21 cellular contexts compared by ENCODE assay signal in genomic region chr3:24428470-24428869, GRCh38.
"Had no signal": no experiment of that assay in that cellular context is flagged by ENCODE, and none has a peak within 500 bp of the region (broad histone marks: within the 10 kb centered on the region; RNA-seq: fewer than 3 reads in every experiment).

No MANE protein-coding gene starts in this region.

- H3K4me3 Mint-ChIP-seq: activated B cell treated with CpG ODN at 0.5 μM for 24 hours; activated CD4-positive, alpha-beta memory T cell treated with anti-CD3 and anti-CD28 coated beads for 36 hours; activated naive CD8-positive, alpha-beta T cell; memory B cell; neural crest cell; stimulated activated naive CD8-positive, alpha-beta T cell treated with anti-CD3 and anti-CD28 coated beads, Interleukin-15, amount 100 ng/mL, for 72 hours; T-helper 2 cell treated with Interferon-gamma antibody and Interleukin-4, amounts not matched to agents 5 μg/mL and 100 μg/mL, for 36 hours had no signal

- DNase-seq: activated B cell treated with CpG ODN at 0.5 μM for 24 hours; activated CD4-positive, alpha-beta memory T cell treated with anti-CD3 and anti-CD28 coated beads for 36 hours; activated CD4-positive, alpha-beta T cell treated with anti-CD3 and anti-CD28 coated beads for 4 hours; activated T-cell treated with anti-CD3 and anti-CD28 coated beads for 4 hours; cerebellar nuclear complex; effector CD4-positive, alpha-beta T cell; esophagus squamous epithelium; hippocampal formation; psoas muscle; right cardiac atrium; stimulated activated CD4-positive, alpha-beta T cell treated with anti-CD3 and anti-CD28 coated beads, Interleukin-15, amount 100 ng/mL, for 24 hours; stimulated activated CD4-positive, alpha-beta T cell treated with anti-CD3 and anti-CD28 coated beads, Interleukin-2, amount 100 ng/mL, for 48 hours; stimulated activated naive CD8-positive, alpha-beta T cell treated with anti-CD3 and anti-CD28 coated beads, Interleukin-15, amount 100 ng/mL, for 72 hours had no signal

- H3K4me3 ChIP-seq: esophagus squamous epithelium, psoas muscle, skin epidermis, suprapubic skin, vagina had no signal

- FAIRE-seq: bronchial epithelial cell had no signal

- H3K4me1 Mint-ChIP-seq: memory B cell; neural crest cell; stimulated activated naive CD8-positive, alpha-beta T cell treated with anti-CD3 and anti-CD28 coated beads, Interleukin-15, amount 100 ng/mL, for 72 hours had no signal

- H3K4me1 ChIP-seq: suprapubic skin, vagina had no signal

- H3K27ac Mint-ChIP-seq: activated B cell treated with CpG ODN at 0.5 μM for 24 hours; activated CD4-positive, alpha-beta memory T cell treated with anti-CD3 and anti-CD28 coated beads for 36 hours; activated naive CD8-positive, alpha-beta T cell; memory B cell; stimulated activated naive CD8-positive, alpha-beta T cell treated with anti-CD3 and anti-CD28 coated beads, Interleukin-15, amount 100 ng/mL, for 72 hours; T-helper 2 cell treated with Interferon-gamma antibody and Interleukin-4, amounts not matched to agents 5 μg/mL and 100 μg/mL, for 36 hours had no signal

- H3K27me3 Mint-ChIP-seq: activated B cell treated with CpG ODN at 0.5 μM for 24 hours; activated CD4-positive, alpha-beta memory T cell treated with anti-CD3 and anti-CD28 coated beads for 36 hours; activated naive CD8-positive, alpha-beta T cell; memory B cell; stimulated activated naive CD8-positive, alpha-beta T cell treated with anti-CD3 and anti-CD28 coated beads, Interleukin-15, amount 100 ng/mL, for 72 hours had no signal

- H3K27me3 ChIP-seq: esophagus squamous epithelium, suprapubic skin, vagina had no signal

- H3K27ac ChIP-seq: esophagus squamous epithelium, psoas muscle, skin epidermis, suprapubic skin, vagina had no signal

- H3K9me3 Mint-ChIP-seq: activated B cell treated with CpG ODN at 0.5 μM for 24 hours; activated CD4-positive, alpha-beta memory T cell treated with anti-CD3 and anti-CD28 coated beads for 36 hours; neural crest cell; stimulated activated naive CD8-positive, alpha-beta T cell treated with anti-CD3 and anti-CD28 coated beads, Interleukin-15, amount 100 ng/mL, for 72 hours; T-helper 2 cell treated with Interferon-gamma antibody and Interleukin-4, amounts not matched to agents 5 μg/mL and 100 μg/mL, for 36 hours had no signal

- ATAC-seq: psoas muscle; right cardiac atrium; stimulated activated naive CD8-positive, alpha-beta T cell treated with anti-CD3 and anti-CD28 coated beads, Interleukin-15, amount 100 ng/mL, for 72 hours had no signal

- H3K36me3 Mint-ChIP-seq: activated CD4-positive, alpha-beta memory T cell treated with anti-CD3 and anti-CD28 coated beads for 36 hours; activated naive CD8-positive, alpha-beta T cell; memory B cell had no signal

- H3K9me3 ChIP-seq: esophagus squamous epithelium, psoas muscle, suprapubic skin, vagina had no signal

- H3K36me3 ChIP-seq: esophagus squamous epithelium, suprapubic skin, vagina had no signal
